ENCODE assay signal across 8 cellular contexts in the genomic region with DNA sequence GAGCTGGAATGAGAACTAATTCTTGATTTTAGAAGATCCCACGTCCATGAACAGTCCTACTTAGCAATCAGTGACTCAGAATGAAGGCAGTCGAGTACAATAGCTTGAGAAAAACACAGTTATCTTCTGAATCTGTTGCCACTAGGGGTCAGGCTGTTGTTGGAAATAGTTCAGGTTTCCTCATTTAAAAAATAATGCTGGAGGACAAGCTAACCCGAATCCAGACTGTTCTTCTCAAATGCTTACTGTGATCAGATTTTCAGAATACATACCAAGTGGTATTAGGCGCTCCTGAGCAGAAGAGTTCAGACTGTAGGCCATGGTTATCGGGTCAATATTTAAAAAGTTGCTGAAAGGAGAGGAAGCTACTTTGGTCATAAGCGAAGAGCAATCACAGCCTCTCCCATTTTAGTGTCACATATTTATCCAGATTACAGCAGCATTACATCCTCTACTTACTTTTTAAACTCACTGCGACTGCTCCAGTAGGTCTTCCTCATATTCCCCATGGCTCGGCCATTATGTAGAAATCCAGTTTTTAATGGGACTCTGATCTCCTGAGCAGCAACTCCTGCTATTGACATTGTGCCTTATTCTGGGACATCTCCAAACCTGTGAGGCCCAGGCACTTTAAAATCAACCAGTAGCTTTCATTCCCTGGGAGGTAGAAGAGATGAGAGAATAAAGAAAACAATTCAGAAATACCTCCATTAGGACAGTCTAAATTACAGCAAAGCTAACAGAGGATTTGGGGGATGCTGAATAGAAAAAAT. TPM values are rescaled to one million over a fixed set of nuclear protein-coding genes. Genes with fewer than 3 reads are reported as not detected.
DNase-seq lines count a peak whose midpoint lies in the region; ATAC-seq, FAIRE-seq and TF ChIP-seq lines count a peak whose summit lies in the region.

No MANE protein-coding gene starts in this region.

- POLR2A ChIA-PET in activated CD4-positive, alpha-beta memory T cell treated with anti-CD3 and anti-CD28 coated beads for 36 hours (lab: Charles Lee): no interaction called here

- H3K4me3 ChIP-seq in BE2C (ENCODE audit: low read depth, low read length): no peak overlapping the region

- no peak overlapping the region for H3K27ac Mint-ChIP-seq in activated CD4-positive, alpha-beta memory T cell treated with anti-CD3 and anti-CD28 coated beads for 36 hours
- H3K27ac Mint-ChIP-seq in nephron progenitor cell: no peak overlapping the region

- H3K36me3 Mint-ChIP-seq in activated CD4-positive, alpha-beta memory T cell treated with anti-CD3 and anti-CD28 coated beads for 36 hours: no peaks in the 10 kb centered on the region
- H3K36me3 Mint-ChIP-seq in nephron progenitor cell (ENCODE audit: low read depth): peaks cover 20% of the 10 kb centered on the region

- no peak overlapping the region for H3K4me3 Mint-ChIP-seq in activated CD4-positive, alpha-beta memory T cell treated with anti-CD3 and anti-CD28 coated beads for 36 hours
- H3K4me3 Mint-ChIP-seq in nephron progenitor cell: no peak overlapping the region

- no peaks in the 10 kb centered on the region for H3K9me3 Mint-ChIP-seq in activated CD4-positive, alpha-beta memory T cell treated with anti-CD3 and anti-CD28 coated beads for 36 hours
- no peaks in the 10 kb centered on the region for H3K9me3 Mint-ChIP-seq in nephron progenitor cell

- H3K9me3 ChIP-seq in BE2C: no peaks in the 10 kb centered on the region

- H3K4me1 Mint-ChIP-seq in activated CD4-positive, alpha-beta memory T cell treated with anti-CD3 and anti-CD28 coated beads for 36 hours (ENCODE audit: low read depth): peaks cover 2% of the 10 kb centered on the region
- H3K4me1 Mint-ChIP-seq in nephron progenitor cell: peaks cover 58% of the 10 kb centered on the region

- H3K36me3 ChIP-seq in BE2C: no peaks in the 10 kb centered on the region

- CTCF ChIA-PET in activated CD4-positive, alpha-beta memory T cell treated with anti-CD3 and anti-CD28 coated beads for 36 hours (lab: Charles Lee): interaction anchor here (0.6 to 9.5 kb wide), 44 partner anchors 9 to 834 kb away, joined by 3 to 156 read pairs (median 4); partner anchors contain the start of genes PARK7 and SLC45A1

- ATAC-seq in GM21367 (IDR thresholded peaks at IDR 0.05; ENCODE audit: unreplicated experiment): no peak

- no peaks in the 10 kb centered on the region for H3K4me1 ChIP-seq in BE2C

- peak; percentile 87 for FAIRE-seq in GM18507 (lab: Jason Lieb, UNC)

- intact Hi-C loops in activated CD4-positive, alpha-beta memory T cell treated with anti-CD3 and anti-CD28 coated beads for 36 hours (cut with micrococcal nuclease): loop anchor here (1.0 kb wide), 2 partner anchors 299 to 334 kb away; no protein-coding TSS in a partner anchor

- TF ChIP-seq CTCF in BE2C (IDR thresholded peaks at IDR 0.05; ENCODE audit: low read depth, low read length): peak; percentile 73
- TF ChIP-seq CTCF in nephron progenitor cell (IDR thresholded peaks at IDR 0.05): peak; percentile 54

- H3K27me3 Mint-ChIP-seq in activated CD4-positive, alpha-beta memory T cell treated with anti-CD3 and anti-CD28 coated beads for 36 hours: peaks cover 17% of the 10 kb centered on the region
- no peaks in the 10 kb centered on the region for H3K27me3 Mint-ChIP-seq in nephron progenitor cell (ENCODE audit: low read depth, poor library complexity)

- DNase-seq in BE2C: peak; percentile 23
- no peak for DNase-seq in GM18507 (ENCODE audit: extremely low spot score, insufficient read length, low read depth)
- DNase-seq in NCI-H446 (lab: John Stamatoyannopoulos, UW): peak; percentile 66 to 74
- DNase-seq in activated CD4-positive, alpha-beta memory T cell treated with anti-CD3 and anti-CD28 coated beads for 36 hours: peak; percentile 21
- DNase-seq in fibroblast of the conjunctiva (ENCODE audit: low read depth): peak; percentile 80
- peak; percentile 33 for DNase-seq in nephron progenitor cell
- DNase-seq in 8988T: no peak

- H3K27me3 ChIP-seq in BE2C: no peaks in the 10 kb centered on the region

RNA-seq across cellular contexts. Expression of gene ERRFI1, which starts 10.9 kb away (rescaled TPM):
- polyA plus RNA-seq in BE2C (2012; ENCODE audit: insufficient read depth, insufficient read length, low read depth): 9.3 TPM
- 1 to 10 TPM; 1.5 to 1.9 TPM for total RNA-seq in activated CD4-positive, alpha-beta memory T cell treated with anti-CD3 and anti-CD28 coated beads for 36 hours

RNA-seq across cellular contexts. Expression of gene PARK7, which starts 53.7 kb away (rescaled TPM):
- 331 TPM for polyA plus RNA-seq in BE2C (2012; ENCODE audit: insufficient read depth, insufficient read length, low read depth)
- total RNA-seq in activated CD4-positive, alpha-beta memory T cell treated with anti-CD3 and anti-CD28 coated beads for 36 hours: 100 to 1,000 TPM; 429 to 457 TPM

Comparison
In these comparisons a context has a peak if more than half of its experiments do, and no peak if none do; other contexts are left out.
1. DNase-seq: peak in BE2C (single experiment), NCI-H446 (2 of 2), activated CD4-positive, alpha-beta memory T cell treated with anti-CD3 and anti-CD28 coated beads for 36 hours (single experiment), fibroblast of the conjunctiva (single experiment) and nephron progenitor cell (single experiment); none in GM18507 (single experiment) and 8988T (single experiment).